In the genomic region with DNA sequence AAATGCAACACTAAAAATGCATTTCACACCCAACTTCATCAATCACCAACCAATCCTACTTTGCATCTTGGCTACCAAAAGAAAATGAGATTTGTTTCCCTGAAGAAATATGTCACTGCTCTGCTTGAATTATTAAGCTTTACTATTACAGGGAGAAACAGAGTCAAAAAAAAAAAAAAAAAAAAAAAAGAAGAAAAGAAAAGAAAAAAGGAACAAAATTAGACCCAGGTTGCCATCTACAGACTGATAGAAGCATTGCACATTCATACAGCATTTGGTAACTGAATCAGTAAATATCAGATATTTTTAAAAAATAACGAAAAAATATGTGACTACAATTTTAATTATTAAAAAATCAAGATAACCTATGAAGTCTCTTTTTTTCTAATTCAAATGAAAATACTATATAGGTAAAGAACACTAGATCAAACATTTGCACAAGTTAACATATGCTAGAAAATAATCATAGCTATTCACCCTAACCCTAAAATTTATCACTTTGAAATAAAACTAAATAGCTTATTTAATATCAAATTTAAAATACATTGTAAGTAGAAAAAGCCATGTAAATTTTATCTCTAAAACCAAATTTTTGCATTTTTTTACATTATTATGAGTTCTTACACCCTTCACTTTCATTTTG, we compare ENCODE assay signal across 9 cellular contexts.
DNase-seq lines count a peak whose midpoint lies in the region; FAIRE-seq and TF ChIP-seq lines count a peak whose summit lies in the region.
"Had no signal": no experiment of that assay in that cellular context is flagged by ENCODE, and none has a peak within 500 bp of the region (broad histone marks: within the 10 kb centered on the region; RNA-seq: fewer than 3 reads in every experiment).

No MANE protein-coding gene starts in this region.

- no peaks in the 10 kb centered on the region for H4K20me1 ChIP-seq in PC-9 (ENCODE audit: insufficient read depth)

- H3K9me2 ChIP-seq in PC-9 (ENCODE audit: insufficient read depth), result no peaks in the 10 kb centered on the region

- FAIRE-seq in frontal cortex (lab: Jason Lieb, UNC), result peak; percentile 96

- TF ChIP-seq POLR2A in vagina (IDR thresholded peaks at IDR 0.05), result no peak

- H3K36me3 ChIP-seq in PC-9 (ENCODE audit: low read depth), result no peaks in the 10 kb centered on the region
- H3K36me3 ChIP-seq in vagina, result no peaks in the 10 kb centered on the region

- no peaks in the 10 kb centered on the region for H3K4me1 ChIP-seq in PC-9 (replicated peaks; ENCODE audit: insufficient read depth)
- H3K4me1 ChIP-seq in vagina, result no peaks in the 10 kb centered on the region

- no peaks in the 10 kb centered on the region for H3K79me2 ChIP-seq in PC-9 (ENCODE audit: low read depth)

- intact Hi-C loops in PC-9 (cut with micrococcal nuclease; ENCODE audit: unreplicated experiment), result loop anchor here (2.0 kb wide), 1 partner anchor 210 kb away; no protein-coding TSS in a partner anchor
- intact Hi-C loops in vagina (cut with DNase I), result no loop called here

- DNase-seq in AML-193 (lab: John Stamatoyannopoulos, UW), result peak; percentile 30 to 31
- DNase-seq in HCEC 1CT, result peak; percentile 39
- DNase-seq in PC-9, result no peak
- no peak for DNase-seq in frontal cortex (ENCODE audit: low spot score in 2 of 2)
- no peak for DNase-seq in vagina (ENCODE audit: extremely low spot score in 2 of 2)
- no peak for DNase-seq in nucleus accumbens (lab: John Stamatoyannopoulos, UW)
- no peak for DNase-seq in amniotic stem cell (lab: John Stamatoyannopoulos, UW)
- no peak for DNase-seq in NCI-H1436 treated with DMSO at 0.1 percent for 48 hours (lab: John Stamatoyannopoulos, UW)
- DNase-seq: activated gamma-delta T cell had no signal

- POLR2A ChIA-PET in PC-9 (lab: Charles Lee; ENCODE audit: unreplicated experiment), result no interaction called here

- no TSS peak for BruUV-seq in PC-9 (replicated peaks; lab: Mats Ljungman, UMichigan)

- no peak overlapping the region for H2AFZ ChIP-seq in PC-9

- H3F3A ChIP-seq in PC-9 (ENCODE audit: insufficient read depth, low read depth), result no peaks in the 10 kb centered on the region

- no peak overlapping the region for H3K4me2 ChIP-seq in PC-9

- H3K9me3 ChIP-seq in PC-9 (ENCODE audit: insufficient read depth, low read depth), result no peaks in the 10 kb centered on the region
- H3K9me3 ChIP-seq in vagina, result no peaks in the 10 kb centered on the region

- CTCF ChIA-PET in PC-9 (lab: Charles Lee), result interaction anchor here (0.6 to 1.4 kb wide), 5 partner anchors 18 to 1045 kb away, joined by 3 to 9 read pairs (median 6); no protein-coding TSS in a partner anchor

- H3K27ac ChIP-seq in PC-9 (no peak overlapping the region), vagina (no peak overlapping the region)

- H3K27me3 ChIP-seq in PC-9 (ENCODE audit: insufficient read depth, low read depth) (no peaks in the 10 kb centered on the region), vagina (no peaks in the 10 kb centered on the region)

- H3K4me3 ChIP-seq in PC-9 (no peak overlapping the region), vagina (no peak overlapping the region)

- TF ChIP-seq CTCF in PC-9 (conservative IDR thresholded peaks at IDR 0.05), result peak; percentile 70
- TF ChIP-seq CTCF in vagina (IDR thresholded peaks at IDR 0.05), result no peak

Comparison
In these comparisons a context has a peak if more than half of its experiments do, and no peak if none do; other contexts are left out.
1. DNase-seq: peak in AML-193 (2 of 2) and HCEC 1CT (single experiment); none in PC-9 (0 of 2), frontal cortex (0 of 2), vagina (0 of 2), nucleus accumbens (0 of 56), amniotic stem cell (single experiment) and NCI-H1436 treated with DMSO at 0.1 percent for 48 hours (single experiment).